Comparison of ENCODE assay signal across 21 cellular contexts in genomic region chr4:52989865-52990264, GRCh38.
DNase-seq lines count a peak whose midpoint lies in the region; TF ChIP-seq lines count a peak whose summit lies in the region.
"Had no signal": no experiment of that assay in that cellular context is flagged by ENCODE, and none has a peak within 500 bp of the region (broad histone marks: within the 10 kb centered on the region; RNA-seq: fewer than 3 reads in every experiment).

No MANE protein-coding gene starts in this region.

- BruUV-seq in Caco-2 (replicated peaks; lab: Mats Ljungman, UMichigan), result no TSS peak

- H3K4me1 Mint-ChIP-seq in Caco-2 (ENCODE audit: low read depth, unreplicated experiment), result peaks cover 8% of the 10 kb centered on the region
- H3K4me1 Mint-ChIP-seq in activated naive CD8-positive, alpha-beta T cell treated with anti-CD3 and anti-CD28 coated beads for 36 hours, result no peaks in the 10 kb centered on the region
- H3K4me1 Mint-ChIP-seq: CD8-positive, alpha-beta memory T cell had no signal

- peak overlapping the region in 1 of 2 experiments; percentile 96; a peak in 2 of 4 replicates for H3K27ac ChIP-seq in SK-N-SH (ENCODE audit: low read depth in 2 of 2, low read length in 1 of 2)
- no peak overlapping the region for H3K27ac ChIP-seq in mesenchymal stem cell (ENCODE audit: low read length, poor library complexity, severe bottlenecking)
- no peak overlapping the region for H3K27ac ChIP-seq in transverse colon
- H3K27ac ChIP-seq: 22Rv1; BLaER1 treated with 17β-estradiol and CSF1 and Interleukin-3, amounts not matched to agents 10 nM and 100 nM had no signal

- no peak overlapping the region for H2BK15ac ChIP-seq in mesenchymal stem cell (ENCODE audit: low read depth, poor library complexity, severe bottlenecking)

- H3F3A ChIP-seq in SK-N-SH (replicated peaks; ENCODE audit: insufficient read depth), result no peaks in the 10 kb centered on the region

- H3K9me2 ChIP-seq in SK-N-SH, result no peaks in the 10 kb centered on the region

- intact Hi-C loops in Caco-2 (cut with micrococcal nuclease; ENCODE audit: unreplicated experiment) (loop anchor here (10.0 kb wide), 1 partner anchor 205 kb away; no protein-coding TSS in a partner anchor), transverse colon (cut with DNase I; ENCODE audit: low total_unique reads) (no loop called here)

- H3K36me3 ChIP-seq in Caco-2 (ENCODE audit: control insufficient read depth, insufficient read depth, low read length), result no peaks in the 10 kb centered on the region
- no peaks in the 10 kb centered on the region for H3K36me3 ChIP-seq in SK-N-SH (replicated peaks in 1 of 2; ENCODE audit: control insufficient read depth in 1 of 2, insufficient read depth in 2 of 2, low read length in 1 of 2)
- no peaks in the 10 kb centered on the region for H3K36me3 ChIP-seq in mesenchymal stem cell (ENCODE audit: control insufficient read depth in 1 of 2, insufficient read depth in 2 of 2, low read depth in 1 of 2, low read length in 2 of 2)
- no peaks in the 10 kb centered on the region for H3K36me3 ChIP-seq in transverse colon
- H3K36me3 ChIP-seq: BE2C had no signal

- peak overlapping the region; percentile 45 for H3K4me3 Mint-ChIP-seq in Caco-2 (ENCODE audit: unreplicated experiment)
- no peak overlapping the region for H3K4me3 Mint-ChIP-seq in activated naive CD8-positive, alpha-beta T cell treated with anti-CD3 and anti-CD28 coated beads for 36 hours
- H3K4me3 Mint-ChIP-seq: CD14-positive monocyte; CD4-positive, alpha-beta T cell; CD8-positive, alpha-beta memory T cell had no signal

- no peak overlapping the region for H3K9ac ChIP-seq in SK-N-SH
- no peak overlapping the region for H3K9ac ChIP-seq in mesenchymal stem cell (ENCODE audit: low read length)
- H3K9ac ChIP-seq: BLaER1 treated with 17β-estradiol and CSF1 and Interleukin-3, amounts not matched to agents 10 nM and 100 nM had no signal

- H4K20me1 ChIP-seq in SK-N-SH (ENCODE audit: insufficient read depth), result no peaks in the 10 kb centered on the region
- H4K20me1 ChIP-seq: BLaER1 treated with 17β-estradiol and CSF1 and Interleukin-3, amounts not matched to agents 10 nM and 100 nM had no signal

- H3K4me2 ChIP-seq in SK-N-SH (no peak overlapping the region), mesenchymal stem cell (ENCODE audit: low read length, poor library complexity, severe bottlenecking) (no peak overlapping the region)
- H3K4me2 ChIP-seq: BLaER1 treated with 17β-estradiol and CSF1 and Interleukin-3, amounts not matched to agents 10 nM and 100 nM had no signal

- peaks cover 17% of the 10 kb centered on the region for H3K4me1 ChIP-seq in Caco-2
- H3K4me1 ChIP-seq in SK-N-SH (ENCODE audit: control insufficient read depth in 1 of 2, insufficient read depth in 2 of 2, low read depth in 1 of 2, low read length in 1 of 2), result peaks cover 0 to 51% of the 10 kb centered on the region in 2 experiments; a peak in 2 of 4 replicates
- H3K4me1 ChIP-seq in mesenchymal stem cell (ENCODE audit: control insufficient read depth, insufficient read depth, low read depth, low read length), result peaks cover 2% of the 10 kb centered on the region
- no peaks in the 10 kb centered on the region for H3K4me1 ChIP-seq in transverse colon
- H3K4me1 ChIP-seq: BLaER1 treated with 17β-estradiol and CSF1 and Interleukin-3, amounts not matched to agents 10 nM and 100 nM had no signal

- no peak overlapping the region for H3K18ac ChIP-seq in mesenchymal stem cell (ENCODE audit: low read depth in 1 of 2, low read length in 2 of 2)

- H4K91ac ChIP-seq in mesenchymal stem cell (ENCODE audit: low read length), result no peak overlapping the region

- no peak for TF ChIP-seq POLR2A in transverse colon (IDR thresholded peaks at IDR 0.05)

- TF ChIP-seq CTCF in Caco-2 (IDR thresholded peaks at IDR 0.05; ENCODE audit: insufficient read depth in 1 of 2, low read depth in 1 of 2, low read length in 1 of 2, severe bottlenecking in 1 of 2, unreplicated experiment in 1 of 2), result no peak
- TF ChIP-seq CTCF in SK-N-SH (IDR thresholded peaks at IDR 0.05), result no peak
- no peak for TF ChIP-seq CTCF in transverse colon (IDR thresholded peaks at IDR 0.05)

- H3K79me2 ChIP-seq in SK-N-SH (ENCODE audit: insufficient read depth), result no peaks in the 10 kb centered on the region

- no peak overlapping the region for H4K8ac ChIP-seq in mesenchymal stem cell (ENCODE audit: low read length)

- WGBS in SK-N-SH (ENCODE audit: low lambda C conversion rate), result 35% methylated on average over 3 of the region's 3 CpGs
- 57% methylated on average over 2 of the region's 3 CpGs for WGBS in mesenchymal stem cell
- WGBS in transverse colon (ENCODE audit: low coverage in 1 of 2), 2 donors, result 80 to 92% methylated on average over 3 of the region's 3 CpGs

- TF ChIP-seq EP300 in SK-N-SH (IDR thresholded peaks at IDR 0.05; ENCODE audit: borderline replicate concordance in 1 of 2, low read depth in 1 of 2, low read length in 1 of 2), result peak in 1 of 2 experiments; percentile 90; a peak in 2 of 4 replicates
- no peak for TF ChIP-seq EP300 in transverse colon (IDR thresholded peaks at IDR 0.05; ENCODE audit: low read depth)

- H3K4me3 ChIP-seq in Caco-2 (ENCODE audit: low read depth, low read length) (no peak overlapping the region), SK-N-SH (ENCODE audit: low read depth in 2 of 2, low read length in 1 of 2) (no peak overlapping the region), mesenchymal stem cell (ENCODE audit: insufficient read depth in 1 of 2, low read depth in 1 of 2, low read length in 2 of 2) (no peak overlapping the region), transverse colon (no peak overlapping the region)
- H3K4me3 ChIP-seq: BLaER1 treated with 17β-estradiol and CSF1 and Interleukin-3, amounts not matched to agents 10 nM and 100 nM had no signal

- H2AK5ac ChIP-seq in mesenchymal stem cell (ENCODE audit: low read length, severe bottlenecking), result no peak overlapping the region

- no peak overlapping the region for H3K14ac ChIP-seq in mesenchymal stem cell (ENCODE audit: low read length in 2 of 2)

- DNase-seq in Caco-2, result no peak
- DNase-seq in SK-N-SH, result peak; percentile 72
- peak; percentile 57 for DNase-seq in amniotic epithelial cell (ENCODE audit: low read depth)
- DNase-seq in mesenchymal stem cell, result peak; percentile 33
- no peak for DNase-seq in NCI-H146 treated with DMSO at 0.1 percent for 48 hours (lab: John Stamatoyannopoulos, UW; ENCODE audit: unreplicated experiment)
- no peak for DNase-seq in H4 (ENCODE audit: low spot score)
- no peak for DNase-seq in activated naive CD8-positive, alpha-beta T cell treated with anti-CD3 and anti-CD28 coated beads for 36 hours
- DNase-seq in transverse colon, result no peak
- DNase-seq: BE2C; Calu3; CD4-positive, alpha-beta T cell; CD8-positive, alpha-beta memory T cell; DMS53; DMS79 treated with DMSO at 0.1 percent for 48 hours; GF-D8; GOT3; H7; HCEC 1CT had no signal

- no peaks in the 10 kb centered on the region for H3K9me3 Mint-ChIP-seq in Caco-2 (ENCODE audit: unreplicated experiment)
- H3K9me3 Mint-ChIP-seq in activated naive CD8-positive, alpha-beta T cell treated with anti-CD3 and anti-CD28 coated beads for 36 hours, result no peaks in the 10 kb centered on the region
- H3K9me3 Mint-ChIP-seq: CD4-positive, alpha-beta T cell; CD8-positive, alpha-beta memory T cell had no signal

- CTCF ChIA-PET in Caco-2 (lab: Charles Lee), result interaction anchor here (0.5 kb wide), 1 partner anchor 692 kb away, joined by 3 read pairs; no protein-coding TSS in a partner anchor
- CTCF ChIA-PET in SK-N-SH (lab: Yijun Ruan, JAX), result interaction anchor here (0.9 to 9.8 kb wide), 7 partner anchors 8 to 1244 kb away, joined by 3 to 135 read pairs (median 5); no protein-coding TSS in a partner anchor

- POLR2A ChIA-PET in Caco-2 (lab: Charles Lee) (no interaction called here), SK-N-SH (lab: Yijun Ruan, JAX) (interaction anchor here (0.9 kb wide), 1 partner anchor 22 kb away, joined by 3 read pairs; no protein-coding TSS in a partner anchor)

- no peak overlapping the region for H2BK5ac ChIP-seq in mesenchymal stem cell (ENCODE audit: low read depth, low read length, poor library complexity, severe bottlenecking)

- no peak overlapping the region for H2AFZ ChIP-seq in SK-N-SH (ENCODE audit: low read depth)
- no peak overlapping the region for H2AFZ ChIP-seq in mesenchymal stem cell (ENCODE audit: low read depth, low read length)

- no peaks in the 10 kb centered on the region for H3K36me3 Mint-ChIP-seq in Caco-2 (ENCODE audit: insufficient read depth, unreplicated experiment)
- H3K36me3 Mint-ChIP-seq in activated naive CD8-positive, alpha-beta T cell treated with anti-CD3 and anti-CD28 coated beads for 36 hours, result peaks cover 5% of the 10 kb centered on the region
- H3K36me3 Mint-ChIP-seq: CD14-positive monocyte had no signal

- no peaks in the 10 kb centered on the region for H3K79me1 ChIP-seq in mesenchymal stem cell (replicated peaks; ENCODE audit: low read length, poor library complexity, severe bottlenecking)

- no peak overlapping the region for H3K23ac ChIP-seq in mesenchymal stem cell (ENCODE audit: low read length in 2 of 2)

- no peak overlapping the region for H2BK120ac ChIP-seq in mesenchymal stem cell (ENCODE audit: low read depth, low read length)

- H3K9me3 ChIP-seq in Caco-2, result no peaks in the 10 kb centered on the region
- no peaks in the 10 kb centered on the region for H3K9me3 ChIP-seq in SK-N-SH
- H3K9me3 ChIP-seq in mesenchymal stem cell (ENCODE audit: control insufficient read depth, low read length), result no peaks in the 10 kb centered on the region
- no peaks in the 10 kb centered on the region for H3K9me3 ChIP-seq in transverse colon
- H3K9me3 ChIP-seq: BE2C had no signal

- in situ Hi-C loops in transverse colon (cut with MboI; ENCODE audit: low pct_ligation_motif_present in 1 of 4, low pct_unique_long_range_greater_than_20kb in 1 of 4, low sequenced_read_pairs in 3 of 4), result loop anchor here (5.0 to 25.0 kb wide), 5 partner anchors 443 to 753 kb away; no protein-coding TSS in a partner anchor

- peak overlapping the region; percentile 42 for H3K27ac Mint-ChIP-seq in Caco-2 (ENCODE audit: unreplicated experiment)
- H3K27ac Mint-ChIP-seq in activated naive CD8-positive, alpha-beta T cell treated with anti-CD3 and anti-CD28 coated beads for 36 hours, result no peak overlapping the region
- H3K27ac Mint-ChIP-seq: CD14-positive monocyte; CD4-positive, alpha-beta T cell had no signal

- peak; percentile 21; the same call in 1 of the 2 replicates for TF ChIP-seq RAD21 in SK-N-SH (IDR thresholded peaks at IDR 0.05; ENCODE audit: low read length)

- H3K27me3 Mint-ChIP-seq in Caco-2 (ENCODE audit: insufficient read depth, unreplicated experiment), result no peaks in the 10 kb centered on the region
- H3K27me3 Mint-ChIP-seq in activated naive CD8-positive, alpha-beta T cell treated with anti-CD3 and anti-CD28 coated beads for 36 hours, result no peaks in the 10 kb centered on the region
- H3K27me3 Mint-ChIP-seq: CD4-positive, alpha-beta T cell; CD8-positive, alpha-beta memory T cell had no signal

- H3K27me3 ChIP-seq in Caco-2 (replicated peaks; ENCODE audit: control insufficient read depth, insufficient read depth, low read length) (no peaks in the 10 kb centered on the region), SK-N-SH (ENCODE audit: insufficient read depth) (no peaks in the 10 kb centered on the region), mesenchymal stem cell (ENCODE audit: control insufficient read depth in 1 of 2, insufficient read depth in 1 of 2, low read length in 2 of 2) (no peaks in the 10 kb centered on the region), transverse colon (no peaks in the 10 kb centered on the region)
- H3K27me3 ChIP-seq: BE2C; BLaER1 treated with 17β-estradiol and CSF1 and Interleukin-3, amounts not matched to agents 10 nM and 100 nM had no signal

- no peak overlapping the region for H3K4ac ChIP-seq in mesenchymal stem cell (ENCODE audit: low read depth in 1 of 2, low read length in 2 of 2)

- H2BK12ac ChIP-seq in mesenchymal stem cell (ENCODE audit: low read length in 2 of 2), result no peak overlapping the region

Comparison
In these comparisons a context has a peak if more than half of its experiments do, and no peak if none do; other contexts are left out.
1. DNase-seq: peak in SK-N-SH (single experiment), amniotic epithelial cell (single experiment) and mesenchymal stem cell (single experiment); none in Caco-2 (0 of 2), NCI-H146 treated with DMSO at 0.1 percent for 48 hours (single experiment), H4 (single experiment), activated naive CD8-positive, alpha-beta T cell treated with anti-CD3 and anti-CD28 coated beads for 36 hours (single experiment) and transverse colon (single experiment).